In the genomic region with DNA sequence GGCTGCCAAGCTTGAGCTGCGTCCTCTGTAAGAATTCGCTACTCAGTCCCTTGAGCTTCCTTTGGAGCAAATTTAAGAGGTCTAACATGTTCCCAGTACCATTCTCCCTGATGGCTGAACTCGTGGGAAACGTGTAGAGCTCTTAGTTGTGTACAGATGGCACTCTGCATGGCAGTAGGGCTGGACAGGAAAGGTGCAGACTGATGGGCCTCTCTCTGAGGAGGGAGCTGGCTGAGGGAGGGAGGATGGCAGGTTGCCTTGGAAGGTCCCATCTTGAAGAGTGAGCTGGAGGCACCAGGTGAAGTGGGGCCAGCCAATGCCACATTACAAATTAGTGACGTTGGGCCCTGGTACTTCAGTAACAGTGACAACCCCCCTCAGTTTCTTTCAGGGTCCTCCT, we compare ENCODE assay signal across 5 cellular contexts.
"Had no signal": no experiment of that assay in that cellular context is flagged by ENCODE, and none has a peak within 500 bp of the region (broad histone marks: within the 10 kb centered on the region; RNA-seq: fewer than 3 reads in every experiment).

No MANE protein-coding gene starts in this region.

- ATAC-seq: GM23338, HepG2 had no signal

- H2AFZ ChIP-seq: GM23338 had no signal

- H3K4me3 ChIP-seq: GM23338 had no signal

- H3K27ac ChIP-seq: HL-60 had no signal

- H3K4me2 ChIP-seq: GM23338 had no signal

- DNase-seq: H9, HCEC 1CT had no signal

- H3K9me3 Mint-ChIP-seq: GM23338, H9 had no signal

- H3K4me1 Mint-ChIP-seq: GM23338 had no signal

- H3K27ac Mint-ChIP-seq: GM23338, H9 had no signal

- H3K4me3 Mint-ChIP-seq: GM23338, H9 had no signal
